21 cellular contexts compared by ENCODE assay signal in genomic region chr5:14090290-14090689, GRCh38.
"Had no signal": no experiment of that assay in that cellular context is flagged by ENCODE, and none has a peak within 500 bp of the region (broad histone marks: within the 10 kb centered on the region; RNA-seq: fewer than 3 reads in every experiment).

No MANE protein-coding gene starts in this region.

- H3K9me3 ChIP-seq: psoas muscle, sigmoid colon, thyroid gland, vagina had no signal

- DNase-seq: foreskin fibroblast; heart left ventricle; kidney; natural killer cell; occipital lobe; ovary; psoas muscle; right cardiac atrium; sigmoid colon; stimulated activated CD4-positive, alpha-beta T cell treated with anti-CD3 and anti-CD28 coated beads, Interleukin-2, amount 100 ng/mL, for 24 hours; stimulated activated CD4-positive, alpha-beta T cell treated with anti-CD3 and anti-CD28 coated beads, Interleukin-4, amount 100 ng/mL, for 24 hours; stimulated activated naive CD4-positive, alpha-beta T cell treated with Interleukin-2 at 50 U/mL for 16 hours; stomach; thyroid gland; trophoblast cell had no signal

- FAIRE-seq: kidney had no signal

- H3K27ac ChIP-seq: gastroesophageal sphincter, heart left ventricle, hepatocyte, ovary, psoas muscle, sigmoid colon, stomach, thyroid gland, vagina had no signal

- H3K4me2 ChIP-seq: hepatocyte had no signal

- H3K4me3 ChIP-seq: gastroesophageal sphincter, heart left ventricle, hepatocyte, lung, ovary, psoas muscle, sigmoid colon, stomach, thyroid gland, vagina had no signal

- ATAC-seq: gastroesophageal sphincter; heart left ventricle; left lobe of liver; natural killer cell; psoas muscle; right cardiac atrium; stimulated activated effector memory CD8-positive, alpha-beta T cell treated with anti-CD3 and anti-CD28 coated beads, Interleukin-12 subunit alpha, Interleukin-12 subunit beta, amount 100 ng/mL, for 72 hours had no signal

- H3K4me1 ChIP-seq: gastroesophageal sphincter, heart left ventricle, psoas muscle, sigmoid colon, stomach, thyroid gland, vagina had no signal

- H3K27me3 ChIP-seq: gastroesophageal sphincter, heart left ventricle, ovary, sigmoid colon, stomach, thyroid gland, vagina had no signal

- H3K36me3 ChIP-seq: gastroesophageal sphincter, heart left ventricle, ovary, sigmoid colon, stomach, thyroid gland, vagina had no signal
